In the genomic region with DNA sequence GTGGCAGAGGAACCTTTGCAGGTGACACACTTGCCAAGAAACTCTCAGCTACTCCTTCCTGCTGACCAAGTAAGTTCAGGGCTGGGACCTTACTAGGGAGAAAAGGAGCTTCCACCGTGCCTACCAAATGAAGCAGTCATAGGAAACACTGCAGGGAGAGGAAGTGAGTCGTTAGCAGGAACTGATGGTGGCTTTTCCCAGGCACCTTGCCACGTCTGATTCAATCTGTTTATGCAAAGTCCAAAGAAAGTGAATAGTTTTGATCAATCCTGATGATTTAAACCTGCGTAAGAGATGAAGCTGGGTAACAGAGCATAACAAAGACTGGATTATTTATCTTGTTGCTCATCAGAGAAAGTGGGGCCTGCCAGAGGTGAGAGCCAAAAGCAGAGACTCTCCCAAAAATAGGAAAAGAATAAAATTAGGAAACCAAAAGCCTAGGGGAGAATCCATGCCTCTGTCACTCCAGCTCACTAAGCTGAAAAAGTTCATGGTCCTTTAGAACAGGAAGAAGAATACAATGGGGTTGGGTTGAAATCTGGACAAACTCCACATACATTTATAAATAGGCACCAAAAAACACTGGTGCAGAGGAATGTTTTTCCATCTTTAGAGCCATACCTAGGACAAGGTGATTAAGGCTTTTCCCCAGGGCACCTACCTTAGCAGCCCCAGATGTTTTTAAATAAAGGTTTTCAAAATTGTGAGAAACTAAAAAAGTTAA, we compare ENCODE assay signal across 10 cellular contexts. TPM values are rescaled to one million over a fixed set of nuclear protein-coding genes. Genes with fewer than 3 reads are reported as not detected.
A peak's percentile ranks its signal among the peaks of the same experiment; 100 is the strongest.
DNase-seq lines count a peak whose midpoint lies in the region; ATAC-seq lines count a peak whose summit lies in the region.
"Had no signal": no experiment of that assay in that cellular context is flagged by ENCODE, and none has a peak within 500 bp of the region (broad histone marks: within the 10 kb centered on the region; RNA-seq: fewer than 3 reads in every experiment).

No MANE protein-coding gene starts in this region.

- peak; percentile 50 for ATAC-seq in naive thymus-derived CD4-positive, alpha-beta T cell
- no peak for ATAC-seq in GM19023 (IDR thresholded peaks at IDR 0.05; ENCODE audit: unreplicated experiment)
- no peak for ATAC-seq in GM19463 (IDR thresholded peaks at IDR 0.05; ENCODE audit: unreplicated experiment)
- ATAC-seq in HG03280 (IDR thresholded peaks at IDR 0.05; ENCODE audit: unreplicated experiment) = no peak

- POLR2A ChIA-PET in naive thymus-derived CD4-positive, alpha-beta T cell (lab: Charles Lee) = no interaction called here

- peaks cover 0 to 10% (median 3%) of the 10 kb centered on the region in 5 donors for H3K27me3 Mint-ChIP-seq in naive thymus-derived CD4-positive, alpha-beta T cell
- H3K27me3 Mint-ChIP-seq: activated naive CD8-positive, alpha-beta T cell treated with anti-CD3 and anti-CD28 coated beads for 36 hours had no signal

- H3K27ac Mint-ChIP-seq in naive thymus-derived CD4-positive, alpha-beta T cell = no peak overlapping the region
- H3K27ac Mint-ChIP-seq: activated naive CD8-positive, alpha-beta T cell treated with anti-CD3 and anti-CD28 coated beads for 36 hours had no signal

- H3K4me3 ChIP-seq in naive thymus-derived CD4-positive, alpha-beta T cell (ENCODE audit: low read length) = no peak overlapping the region

- H3K27me3 ChIP-seq in naive thymus-derived CD4-positive, alpha-beta T cell (ENCODE audit: control insufficient read depth in 2 of 2, insufficient read depth in 2 of 2, low read length in 2 of 2) = no peaks in the 10 kb centered on the region

- no peaks in the 10 kb centered on the region for H3K36me3 Mint-ChIP-seq in naive thymus-derived CD4-positive, alpha-beta T cell
- H3K36me3 Mint-ChIP-seq: activated naive CD8-positive, alpha-beta T cell treated with anti-CD3 and anti-CD28 coated beads for 36 hours had no signal

- H3K4me1 ChIP-seq in naive thymus-derived CD4-positive, alpha-beta T cell (ENCODE audit: control insufficient read depth in 2 of 2, insufficient read depth in 2 of 2, low read length in 2 of 2) = no peaks in the 10 kb centered on the region

- no peaks in the 10 kb centered on the region for H3K9me3 ChIP-seq in naive thymus-derived CD4-positive, alpha-beta T cell (ENCODE audit: control insufficient read depth in 2 of 3, low read length in 3 of 3)

- peaks cover 0 to 13% (median 0%) of the 10 kb centered on the region in 7 donors for H3K4me1 Mint-ChIP-seq in naive thymus-derived CD4-positive, alpha-beta T cell
- H3K4me1 Mint-ChIP-seq: activated naive CD8-positive, alpha-beta T cell treated with anti-CD3 and anti-CD28 coated beads for 36 hours had no signal

- no peaks in the 10 kb centered on the region for H3K36me3 ChIP-seq in naive thymus-derived CD4-positive, alpha-beta T cell (ENCODE audit: control insufficient read depth in 2 of 3, insufficient read depth in 3 of 3, low read length in 3 of 3)

- DNase-seq in Ammon's horn (ENCODE audit: low spot score) (peak; percentile 51), MV-4-11 (lab: John Stamatoyannopoulos, UW) (peak; percentile 53), dermis microvascular lymphatic vessel endothelial cell (ENCODE audit: low read depth in 2 of 2) (peak; percentile 92 to 99), OCI-M1 (lab: John Stamatoyannopoulos, UW) (no peak)
- no peak for DNase-seq in naive thymus-derived CD4-positive, alpha-beta T cell
- DNase-seq: activated naive CD8-positive, alpha-beta T cell treated with anti-CD3 and anti-CD28 coated beads for 36 hours; NCI-H187 treated with DMSO at 0.1 percent for 48 hours had no signal

- peak overlapping the region in 1 of 10 donors; percentile 1 for H3K4me3 Mint-ChIP-seq in naive thymus-derived CD4-positive, alpha-beta T cell
- H3K4me3 Mint-ChIP-seq: activated naive CD8-positive, alpha-beta T cell treated with anti-CD3 and anti-CD28 coated beads for 36 hours had no signal

- H3K9me3 Mint-ChIP-seq in naive thymus-derived CD4-positive, alpha-beta T cell = no peaks in the 10 kb centered on the region
- H3K9me3 Mint-ChIP-seq: activated naive CD8-positive, alpha-beta T cell treated with anti-CD3 and anti-CD28 coated beads for 36 hours had no signal

- no peak overlapping the region for H3K27ac ChIP-seq in naive thymus-derived CD4-positive, alpha-beta T cell (ENCODE audit: low read depth, low read length)

- CTCF ChIA-PET in naive thymus-derived CD4-positive, alpha-beta T cell (lab: Charles Lee) = interaction anchor here (0.6 kb wide), 1 partner anchor 40 kb away, joined by 3 read pairs; no protein-coding TSS in a partner anchor

- intact Hi-C loops in naive thymus-derived CD4-positive, alpha-beta T cell (cut with micrococcal nuclease) = no loop called here

RNA-seq across cellular contexts. Expression of a gene that starts 9.3 kb away (rescaled TPM):
- total RNA-seq in dermis microvascular lymphatic vessel endothelial cell = 63.2 and 65.4 TPM in 2 replicates
- 10 to 100 TPM; 24.8 to 52.7 (median 28.2) TPM for total RNA-seq in naive thymus-derived CD4-positive, alpha-beta T cell
- 100 to 1,000 TPM; 126 to 139 TPM for polyA plus RNA-seq in naive thymus-derived CD4-positive, alpha-beta T cell

RNA-seq across cellular contexts. Expression of a gene that starts 34.2 kb away (rescaled TPM):
- 12.1 and 15.5 TPM in 2 replicates for total RNA-seq in dermis microvascular lymphatic vessel endothelial cell
- total RNA-seq in naive thymus-derived CD4-positive, alpha-beta T cell = 10 to 100 TPM in 3 of 5 experiments, under 1 TPM in 2; 0.35 to 95.5 (median 11.6) TPM
- polyA plus RNA-seq in naive thymus-derived CD4-positive, alpha-beta T cell = not detected

RNA-seq across cellular contexts. Expression of a gene that starts 47.8 kb away (rescaled TPM):
- not detected in 2 replicates for total RNA-seq in dermis microvascular lymphatic vessel endothelial cell
- under 1 TPM in 3 of 5 experiments, not detected in 2; 0.13 to 0.96 (median 0.34) TPM for total RNA-seq in naive thymus-derived CD4-positive, alpha-beta T cell
- polyA plus RNA-seq in naive thymus-derived CD4-positive, alpha-beta T cell = not detected
- total RNA-seq: activated naive CD8-positive, alpha-beta T cell treated with anti-CD3 and anti-CD28 coated beads for 36 hours had no signal

Comparison
In these comparisons a context has a peak if more than half of its experiments do, and no peak if none do; other contexts are left out.
1. DNase-seq: peak in Ammon's horn (single experiment), MV-4-11 (single experiment) and dermis microvascular lymphatic vessel endothelial cell (2 of 2); none in naive thymus-derived CD4-positive, alpha-beta T cell (0 of 9) and OCI-M1 (single experiment).